8 cellular contexts compared by ENCODE assay signal in the genomic region with DNA sequence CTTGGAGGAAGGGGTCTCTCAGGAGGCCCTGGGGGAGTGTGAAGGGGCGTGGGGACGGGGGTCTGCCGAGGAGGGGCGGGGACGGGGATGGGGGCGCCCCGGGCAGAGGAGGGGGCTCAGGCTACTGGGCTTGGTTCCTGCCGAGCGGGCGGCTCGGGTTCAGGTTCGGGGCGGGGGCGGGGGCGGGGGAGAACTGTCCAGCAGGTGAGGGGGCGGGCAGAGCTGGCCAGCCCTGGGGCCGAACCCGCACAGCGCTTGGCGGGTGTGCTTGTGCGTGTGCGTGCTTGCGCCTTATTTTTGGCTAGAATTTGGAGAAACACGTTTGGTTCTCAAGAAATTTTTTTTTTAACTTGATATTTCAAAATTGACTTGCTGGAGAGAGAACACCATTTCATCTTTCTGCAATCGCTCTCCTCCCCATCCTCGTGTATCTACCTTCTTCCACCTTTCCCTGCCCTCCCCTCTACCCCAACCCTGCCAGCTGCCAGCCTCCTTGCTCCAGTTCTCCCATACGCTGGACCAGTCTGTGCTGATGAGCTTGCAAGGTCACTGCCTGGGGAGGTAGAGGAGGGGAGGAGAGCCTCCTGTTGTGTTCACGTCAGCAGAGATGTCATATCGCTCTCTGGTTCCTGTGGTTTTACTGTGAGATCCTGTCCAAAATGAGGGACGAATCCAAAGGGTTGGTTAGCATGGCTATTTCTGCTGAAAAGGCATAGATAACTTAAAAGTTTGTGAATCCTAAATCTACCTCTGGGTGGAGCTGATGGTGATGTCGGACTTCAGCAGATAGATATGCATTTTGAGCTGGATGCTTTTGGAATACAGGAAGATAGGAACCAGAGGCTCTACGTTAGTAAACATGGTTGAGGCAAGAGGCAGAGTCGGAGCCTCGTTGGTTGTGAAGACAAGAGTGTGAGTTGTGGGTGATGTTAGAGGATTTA. TPM values are rescaled to one million over a fixed set of nuclear protein-coding genes. Genes with fewer than 3 reads are reported as not detected.
DNase-seq lines count a peak whose midpoint lies in the region; ATAC-seq and TF ChIP-seq lines count a peak whose summit lies in the region.

No MANE protein-coding gene starts in this region.

- ATAC-seq in upper lobe of left lung (ENCODE audit: low FRiP score in 2 of 2) (no peak), HG02610 (IDR thresholded peaks at IDR 0.05; ENCODE audit: unreplicated experiment) (no peak)

- H3K27me3 ChIP-seq in mucosa of rectum (ENCODE audit: control insufficient read depth in 2 of 2, insufficient read depth in 2 of 2, low read length in 2 of 2) (no peaks in the 10 kb centered on the region), upper lobe of left lung (no peaks in the 10 kb centered on the region)

- no peaks in the 10 kb centered on the region for H3K9me3 Mint-ChIP-seq in endothelial cell (ENCODE audit: unreplicated experiment)

- no peak for TF ChIP-seq POLR2A in upper lobe of left lung (IDR thresholded peaks at IDR 0.05)

- H3K4me1 ChIP-seq in mucosa of rectum (ENCODE audit: control insufficient read depth in 2 of 2, insufficient read depth in 2 of 2, low read length in 2 of 2) (peaks cover 31 to 34% of the 10 kb centered on the region in 2 donors), upper lobe of left lung (peaks cover 29 to 47% (median 34%) of the 10 kb centered on the region in 4 donors)

- H3K4me3 Mint-ChIP-seq in endothelial cell (ENCODE audit: unreplicated experiment) = peak overlapping the region; percentile 92

- peaks cover 34% of the 10 kb centered on the region for H3K4me1 Mint-ChIP-seq in endothelial cell (ENCODE audit: unreplicated experiment)

- H3K9me3 ChIP-seq in mucosa of rectum (ENCODE audit: control insufficient read depth in 2 of 2, low read length in 2 of 2) = no peaks in the 10 kb centered on the region
- no peaks in the 10 kb centered on the region for H3K9me3 ChIP-seq in upper lobe of left lung

- H3K36me3 ChIP-seq in mucosa of rectum (ENCODE audit: control insufficient read depth in 2 of 2, insufficient read depth in 2 of 2, low read length in 2 of 2) (peaks cover 14 to 19% of the 10 kb centered on the region in 2 donors), upper lobe of left lung (peaks cover 0 to 20% (median 16%) of the 10 kb centered on the region in 4 donors)

- peaks cover 16% of the 10 kb centered on the region for H3K27me3 Mint-ChIP-seq in endothelial cell (ENCODE audit: unreplicated experiment)

- no peak for TF ChIP-seq EP300 in upper lobe of left lung (IDR thresholded peaks at IDR 0.05)

- peak overlapping the region; percentile 49 for H3K27ac Mint-ChIP-seq in endothelial cell (ENCODE audit: unreplicated experiment)

- peak; percentile 21 to 70 (median 37) for DNase-seq in NCI-H1417 (lab: John Stamatoyannopoulos, UW)
- no peak for DNase-seq in NCI-H1417 treated with DMSO at 0.1 percent for 48 hours (lab: John Stamatoyannopoulos, UW)
- DNase-seq in NCI-H1105 (lab: John Stamatoyannopoulos, UW) = peak; percentile 21
- DNase-seq in activated CD4-positive, alpha-beta T cell treated with anti-CD3 and anti-CD28 coated beads for 4 hours = peak; percentile 12
- DNase-seq in endothelial cell (ENCODE audit: low spot score) = peak; percentile 21
- DNase-seq in upper lobe of left lung = peak in 1 of 2 donors; percentile 34

- H3K4me3 ChIP-seq in mucosa of rectum (ENCODE audit: low read length in 2 of 2) (peak overlapping the region; percentile 80 to 87), upper lobe of left lung (peak overlapping the region; percentile 88 to 97 (median 94))

- H3K36me3 Mint-ChIP-seq in endothelial cell (ENCODE audit: low read depth, unreplicated experiment) = peaks cover 17% of the 10 kb centered on the region

- H3K9ac ChIP-seq in mucosa of rectum (ENCODE audit: low read depth in 1 of 2, low read length in 2 of 2) = peak overlapping the region; percentile 72 to 83

- WGBS in upper lobe of left lung, 2 donors = 1 to 3% methylated on average over 27 of the region's 34 CpGs

- H3K27ac ChIP-seq in mucosa of rectum (ENCODE audit: low read depth in 2 of 2, low read length in 2 of 2) = peak overlapping the region; percentile 94 to 97
- peak overlapping the region; percentile 94 to 99 (median 95) for H3K27ac ChIP-seq in upper lobe of left lung

- TF ChIP-seq CTCF in endothelial cell (IDR thresholded peaks at IDR 0.05; ENCODE audit: unreplicated experiment) (no peak), upper lobe of left lung (IDR thresholded peaks at IDR 0.05) (no peak)

RNA-seq across cellular contexts. Expression of a gene that starts 0.7 kb away (rescaled TPM):
- total RNA-seq in endothelial cell (ENCODE audit: unreplicated experiment) = 61.2 TPM
- 100 to 1,000 TPM in 1 of 6 donors, 10 to 100 TPM in 5; 39.6 to 129 (median 47.9) TPM for total RNA-seq in upper lobe of left lung

RNA-seq across cellular contexts. Expression of a gene that starts 12.8 kb away (rescaled TPM):
- 61.2 TPM for total RNA-seq in endothelial cell (ENCODE audit: unreplicated experiment)
- total RNA-seq in upper lobe of left lung = 100 to 1,000 TPM in 2 of 6 donors, 10 to 100 TPM in 4; 37.3 to 367 (median 49.2) TPM

RNA-seq across cellular contexts. Expression of a gene that starts 22.0 kb away (rescaled TPM):
- total RNA-seq in endothelial cell (ENCODE audit: unreplicated experiment) (52.3 TPM), upper lobe of left lung (10 to 100 TPM; 37.0 to 78.6 (median 46.5) TPM)

RNA-seq across cellular contexts. Expression of a gene that starts 55.8 kb away (rescaled TPM):
- total RNA-seq in endothelial cell (ENCODE audit: unreplicated experiment) (64.4 TPM), upper lobe of left lung (100 to 1,000 TPM in 1 of 6 donors, 10 to 100 TPM in 5; 18.2 to 107 (median 47.1) TPM)
